ENCODE assay signal across 16 cellular contexts in the genomic region with DNA sequence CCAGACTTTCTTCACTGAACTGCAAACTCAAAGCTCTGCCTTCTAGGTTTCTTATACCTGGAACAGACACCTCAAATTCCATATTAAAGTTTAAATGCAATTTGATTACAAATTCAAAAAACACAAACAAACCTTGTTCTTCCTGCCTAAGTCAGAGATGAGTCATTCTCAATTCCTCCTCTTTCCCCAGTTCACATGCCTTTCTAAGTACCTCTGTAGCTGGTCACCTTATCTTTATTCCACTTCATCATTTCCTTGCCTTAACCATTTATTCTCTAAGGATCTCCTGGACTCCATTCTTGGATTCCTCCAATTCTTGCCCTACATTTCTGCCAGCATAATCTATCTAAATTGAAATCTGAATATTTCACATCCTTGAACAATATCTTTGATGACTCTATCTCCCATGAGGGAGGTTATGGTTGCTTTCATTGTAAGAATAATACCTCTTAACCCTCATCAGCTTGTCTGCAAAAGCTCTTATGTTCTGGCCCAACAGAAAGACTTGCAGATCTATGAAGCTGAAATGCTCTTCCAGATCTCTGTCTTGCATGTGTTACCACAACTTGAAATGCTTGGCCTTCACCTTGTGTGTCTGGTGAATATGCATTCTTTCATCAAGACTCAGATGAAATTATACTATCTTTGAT. TPM values are rescaled to one million over a fixed set of nuclear protein-coding genes. Genes with fewer than 3 reads are reported as not detected.
DNase-seq lines count a peak whose midpoint lies in the region; TF ChIP-seq lines count a peak whose summit lies in the region.
"Had no signal": no experiment of that assay in that cellular context is flagged by ENCODE, and none has a peak within 500 bp of the region (broad histone marks: within the 10 kb centered on the region; RNA-seq: fewer than 3 reads in every experiment).

No MANE protein-coding gene starts in this region.

- H2AK5ac ChIP-seq in trophoblast cell (ENCODE audit: low read length), result no peak overlapping the region

- H4K91ac ChIP-seq in trophoblast cell (ENCODE audit: low read depth, low read length), result no peak overlapping the region

- H3K23ac ChIP-seq in trophoblast cell (ENCODE audit: low read length), result no peak overlapping the region

- TF ChIP-seq CTCF in RWPE1 (conservative IDR thresholded peaks at IDR 0.05; ENCODE audit: low read depth) (no peak), fibroblast of mammary gland (conservative IDR thresholded peaks at IDR 0.05; ENCODE audit: control insufficient read depth, insufficient read depth, low read depth, low read length) (no peak)

- H3K36me3 Mint-ChIP-seq in activated CD4-positive, alpha-beta T cell treated with anti-CD3 and anti-CD28 coated beads, Interleukin-2, amount 10 ng/mL, durations not matched to agents 24 days and 14 days (ENCODE audit: low read depth), result no peaks in the 10 kb centered on the region
- H3K36me3 Mint-ChIP-seq: activated naive CD4-positive, alpha-beta T cell treated with anti-CD3 and anti-CD28 coated beads, Interleukin-2, amount 50 U/mL, for 72 hours had no signal

- no peaks in the 10 kb centered on the region for H3K9me3 Mint-ChIP-seq in activated CD4-positive, alpha-beta T cell treated with anti-CD3 and anti-CD28 coated beads, Interleukin-2, amount 10 ng/mL, durations not matched to agents 24 days and 14 days
- H3K9me3 Mint-ChIP-seq: activated naive CD4-positive, alpha-beta T cell treated with anti-CD3 and anti-CD28 coated beads, Interleukin-2, amount 50 U/mL, for 72 hours had no signal

- H4K8ac ChIP-seq in trophoblast cell (ENCODE audit: low read depth, low read length), result no peak overlapping the region

- no peaks in the 10 kb centered on the region for H3K27me3 ChIP-seq in GM23248 (replicated peaks; ENCODE audit: insufficient read depth)
- H3K27me3 ChIP-seq in trophoblast cell (ENCODE audit: insufficient read depth, low read length), result no peaks in the 10 kb centered on the region
- H3K27me3 ChIP-seq: BLaER1 treated with 17β-estradiol and CSF1 and Interleukin-3, amounts not matched to agents 10 nM and 100 nM; stomach had no signal

- H3K27ac Mint-ChIP-seq in activated CD4-positive, alpha-beta T cell treated with anti-CD3 and anti-CD28 coated beads, Interleukin-2, amount 10 ng/mL, durations not matched to agents 24 days and 14 days, result no peak overlapping the region
- H3K27ac Mint-ChIP-seq: activated naive CD4-positive, alpha-beta T cell treated with anti-CD3 and anti-CD28 coated beads, Interleukin-2, amount 50 U/mL, for 72 hours had no signal

- no peak overlapping the region for H2BK120ac ChIP-seq in trophoblast cell (ENCODE audit: insufficient read depth, low read length, poor library complexity)

- H2AFZ ChIP-seq in GM23248 (no peak overlapping the region), trophoblast cell (ENCODE audit: insufficient read depth, low read length, poor library complexity) (no peak overlapping the region)

- H3K18ac ChIP-seq in trophoblast cell (ENCODE audit: low read length), result no peak overlapping the region

- H3K79me1 ChIP-seq in trophoblast cell (ENCODE audit: low read length), result peaks cover 3% of the 10 kb centered on the region

- H4K12ac ChIP-seq in trophoblast cell (ENCODE audit: low read depth, low read length), result no peak overlapping the region

- no peaks in the 10 kb centered on the region; the same call in 1 of the 2 replicates for H3K9me2 ChIP-seq in GM23248 (ENCODE audit: insufficient read depth)

- no peaks in the 10 kb centered on the region for H3K4me1 Mint-ChIP-seq in activated CD4-positive, alpha-beta T cell treated with anti-CD3 and anti-CD28 coated beads, Interleukin-2, amount 10 ng/mL, durations not matched to agents 24 days and 14 days

- no peak overlapping the region for H3K4me3 ChIP-seq in GM23248
- no peak overlapping the region for H3K4me3 ChIP-seq in fibroblast of mammary gland (ENCODE audit: control insufficient read depth, low read depth, low read length)
- H3K4me3 ChIP-seq in trophoblast cell (ENCODE audit: low read depth, low read length), result no peak overlapping the region
- H3K4me3 ChIP-seq: BLaER1 treated with 17β-estradiol and CSF1 and Interleukin-3, amounts not matched to agents 10 nM and 100 nM; left ventricle myocardium inferior; stomach had no signal

- H3K4me3 Mint-ChIP-seq in activated CD4-positive, alpha-beta T cell treated with anti-CD3 and anti-CD28 coated beads, Interleukin-2, amount 10 ng/mL, durations not matched to agents 24 days and 14 days, result no peak overlapping the region

- no peak overlapping the region for H3K9ac ChIP-seq in GM23248
- H3K9ac ChIP-seq in trophoblast cell (ENCODE audit: low read length), result no peak overlapping the region
- H3K9ac ChIP-seq: BLaER1 treated with 17β-estradiol and CSF1 and Interleukin-3, amounts not matched to agents 10 nM and 100 nM had no signal

- no peak overlapping the region for H3K4me2 ChIP-seq in GM23248 (ENCODE audit: unreplicated experiment)
- H3K4me2 ChIP-seq in trophoblast cell (ENCODE audit: low read length), result no peak overlapping the region
- H3K4me2 ChIP-seq: BLaER1 treated with 17β-estradiol and CSF1 and Interleukin-3, amounts not matched to agents 10 nM and 100 nM had no signal

- H3K79me2 ChIP-seq in GM23248 (ENCODE audit: insufficient read depth) (no peaks in the 10 kb centered on the region), trophoblast cell (ENCODE audit: control insufficient read depth, insufficient read depth, low read length, poor library complexity) (no peaks in the 10 kb centered on the region)

- peaks cover 34% of the 10 kb centered on the region for H3K4me1 ChIP-seq in GM23248 (ENCODE audit: insufficient read depth)
- no peaks in the 10 kb centered on the region for H3K4me1 ChIP-seq in trophoblast cell (ENCODE audit: control insufficient read depth in 1 of 2, insufficient read depth in 2 of 2, low read length in 2 of 2)
- H3K4me1 ChIP-seq: BLaER1 treated with 17β-estradiol and CSF1 and Interleukin-3, amounts not matched to agents 10 nM and 100 nM; left ventricle myocardium inferior; stomach had no signal

- peaks cover 26% of the 10 kb centered on the region for H3F3A ChIP-seq in GM23248 (ENCODE audit: insufficient read depth)

- intact Hi-C loops in activated CD4-positive, alpha-beta T cell treated with anti-CD3 and anti-CD28 coated beads, Interleukin-2, amount 10 ng/mL, durations not matched to agents 24 days and 14 days (cut with micrococcal nuclease), result no loop called here

- H3K27me3 Mint-ChIP-seq in activated CD4-positive, alpha-beta T cell treated with anti-CD3 and anti-CD28 coated beads, Interleukin-2, amount 10 ng/mL, durations not matched to agents 24 days and 14 days, result peaks cover 4% of the 10 kb centered on the region

- no peaks in the 10 kb centered on the region for H4K20me1 ChIP-seq in GM23248 (ENCODE audit: insufficient read depth)
- H4K20me1 ChIP-seq: BLaER1 treated with 17β-estradiol and CSF1 and Interleukin-3, amounts not matched to agents 10 nM and 100 nM had no signal

- no peak overlapping the region for H2BK5ac ChIP-seq in trophoblast cell (ENCODE audit: low read depth, low read length, poor library complexity)

- H3K9me3 ChIP-seq in GM23248 (ENCODE audit: low read depth) (no peaks in the 10 kb centered on the region), trophoblast cell (ENCODE audit: insufficient read depth, low read depth, low read length) (no peaks in the 10 kb centered on the region)
- H3K9me3 ChIP-seq: BLaER1 treated with 17β-estradiol and CSF1 and Interleukin-3, amounts not matched to agents 10 nM and 100 nM; left ventricle myocardium inferior; stomach had no signal

- CTCF ChIA-PET in RWPE1 (lab: Yijun Ruan, JAX), result no interaction called here

- no peak overlapping the region for H3K27ac ChIP-seq in GM23248
- no peak overlapping the region for H3K27ac ChIP-seq in RWPE1
- no peak overlapping the region for H3K27ac ChIP-seq in trophoblast cell (ENCODE audit: low read depth, low read length)
- H3K27ac ChIP-seq: BLaER1 treated with 17β-estradiol and CSF1 and Interleukin-3, amounts not matched to agents 10 nM and 100 nM; left ventricle myocardium inferior had no signal

- H3K14ac ChIP-seq in trophoblast cell (ENCODE audit: low read length), result no peak overlapping the region

- no peak overlapping the region for H3K4ac ChIP-seq in trophoblast cell (ENCODE audit: low read depth, low read length)

- in situ Hi-C loops in GM23248 (cut with MboI), result no loop called here

- H2BK12ac ChIP-seq in trophoblast cell (ENCODE audit: low read length), result no peak overlapping the region

- H3K36me3 ChIP-seq in GM23248 (ENCODE audit: low read depth), result no peaks in the 10 kb centered on the region
- H3K36me3 ChIP-seq in trophoblast cell (ENCODE audit: control insufficient read depth in 1 of 2, insufficient read depth in 2 of 2, low read length in 2 of 2), result no peaks in the 10 kb centered on the region
- H3K36me3 ChIP-seq: BLaER1 treated with 17β-estradiol and CSF1 and Interleukin-3, amounts not matched to agents 10 nM and 100 nM; left ventricle myocardium inferior; stomach had no signal

- DNase-seq in GM23248 (peak; percentile 52), RWPE1 (ENCODE audit: low spot score) (peak; percentile 18), fibroblast of mammary gland (ENCODE audit: low read depth) (peak; percentile 36), trophoblast cell (peak; percentile 68 to 91), kidney glomerular epithelial cell (lab: John Stamatoyannopoulos, UW) (no peak), D341Med (ENCODE audit: low spot score) (no peak), NCI-H2196 treated with DMSO at 0.1 percent for 48 hours (lab: John Stamatoyannopoulos, UW; ENCODE audit: unreplicated experiment) (no peak)
- DNase-seq in activated CD4-positive, alpha-beta T cell treated with anti-CD3 and anti-CD28 coated beads, Interleukin-2, amount 10 ng/mL, durations not matched to agents 24 days and 14 days, result no peak
- DNase-seq: activated CD4-positive, CD25-positive, alpha-beta regulatory T cell treated with anti-CD3 and anti-CD28 coated beads, Interleukin-2, amount 50 U/mL, for 72 hours; activated T-cell treated with anti-CD3 and anti-CD28 coated beads for 4 hours; left ventricle myocardium inferior; NCI-H187; NCI-H748 treated with DMSO at 0.1 percent for 48 hours; stomach had no signal

- POLR2A ChIA-PET in RWPE1 (lab: Yijun Ruan, JAX; ENCODE audit: low non-redundant PET), result no interaction called here

RNA-seq across cellular contexts. Expression of a gene that starts 28.5 kb away (rescaled TPM):
- 13.8 and 16.7 TPM in 2 replicates for total RNA-seq in GM23248 (2014; rRNA removed; shearing (Covaris generic))
- 6.8 and 8.0 TPM in 2 replicates for polyA plus RNA-seq in GM23248 (2016; fragmentation: Nextera tagmentation; extraction: Ambion mirVana)
- polyA plus RNA-seq in trophoblast cell (2013), result 4.6 and 5.4 TPM in 2 replicates
- total RNA-seq in activated CD4-positive, alpha-beta T cell treated with anti-CD3 and anti-CD28 coated beads, Interleukin-2, amount 10 ng/mL, durations not matched to agents 24 days and 14 days, result 0.09 TPM in 1 of 2 replicates, not detected in the other

Comparison
In these comparisons a context has a peak if more than half of its experiments do, and no peak if none do; other contexts are left out.
1. DNase-seq: peak in GM23248 (single experiment), RWPE1 (single experiment), fibroblast of mammary gland (single experiment) and trophoblast cell (2 of 2); none in kidney glomerular epithelial cell (single experiment), D341Med (single experiment), activated CD4-positive, alpha-beta T cell treated with anti-CD3 and anti-CD28 coated beads, Interleukin-2, amount 10 ng/mL, durations not matched to agents 24 days and 14 days (single experiment) and NCI-H2196 treated with DMSO at 0.1 percent for 48 hours (single experiment).
2. RNA of a gene that starts 28.5 kb away (total RNA-seq): 13.8 to 16.7 TPM in GM23248; 0.09 TPM in activated CD4-positive, alpha-beta T cell treated with anti-CD3 and anti-CD28 coated beads, Interleukin-2, amount 10 ng/mL, durations not matched to agents 24 days and 14 days; every median in the first group is over 10 times any median in the second.